ENCODE assay signal across 27 cellular contexts in genomic region chr3:194739498-194740284, GRCh38. TPM values are rescaled to one million over a fixed set of nuclear protein-coding genes. Genes with fewer than 3 reads are reported as not detected.
DNase-seq lines count a peak whose midpoint lies in the region; ATAC-seq, FAIRE-seq and TF ChIP-seq lines count a peak whose summit lies in the region.
"Had no signal": no experiment of that assay in that cellular context is flagged by ENCODE, and none has a peak within 500 bp of the region (broad histone marks: within the 10 kb centered on the region; RNA-seq: fewer than 3 reads in every experiment).

No MANE protein-coding gene starts in this region.

- H3K27ac Mint-ChIP-seq in MCF 10A (ENCODE audit: low read depth, unreplicated experiment) (no peak overlapping the region), glutamatergic neuron (ENCODE audit: unreplicated experiment) (peak overlapping the region; percentile 34)
- H3K27ac Mint-ChIP-seq: activated CD4-positive, alpha-beta memory T cell treated with anti-CD3 and anti-CD28 coated beads for 36 hours; memory B cell; natural killer cell; T-helper 17 cell had no signal

- H3K36me3 Mint-ChIP-seq in MCF 10A (ENCODE audit: insufficient read depth, unreplicated experiment) (no peaks in the 10 kb centered on the region), glutamatergic neuron (ENCODE audit: unreplicated experiment) (peaks cover 4% of the 10 kb centered on the region)
- H3K36me3 Mint-ChIP-seq: activated CD4-positive, alpha-beta memory T cell treated with anti-CD3 and anti-CD28 coated beads for 36 hours; natural killer cell had no signal

- BruUV-seq in MCF 10A (replicated peaks; lab: Mats Ljungman, UMichigan), result no TSS peak

- TF ChIP-seq CTCF in MCF 10A (IDR thresholded peaks at IDR 0.05; ENCODE audit: unreplicated experiment), result no peak
- TF ChIP-seq CTCF in breast epithelium (IDR thresholded peaks at IDR 0.05), result no peak
- no peak for TF ChIP-seq CTCF in RWPE2 (IDR thresholded peaks at IDR 0.05; ENCODE audit: poor library complexity, severe bottlenecking)
- TF ChIP-seq CTCF in glutamatergic neuron (IDR thresholded peaks at IDR 0.05; ENCODE audit: partially characterized antibody, unreplicated experiment), result no peak

- H3K9me3 ChIP-seq in breast epithelium (no peaks in the 10 kb centered on the region), RWPE2 (ENCODE audit: severe bottlenecking) (no peaks in the 10 kb centered on the region), Karpas-422 (ENCODE audit: low read length) (peaks cover 5% of the 10 kb centered on the region)

- CTCF ChIA-PET in MCF 10A (lab: Yijun Ruan, JAX), result no interaction called here

- no peaks in the 10 kb centered on the region for H3K79me2 ChIP-seq in Karpas-422 (ENCODE audit: low read length)

- FAIRE-seq in urothelium cell line (lab: Jason Lieb, UNC), result no peak

- H3K4me1 Mint-ChIP-seq in MCF 10A (ENCODE audit: insufficient read depth, unreplicated experiment) (peaks cover 13% of the 10 kb centered on the region), glutamatergic neuron (ENCODE audit: low read depth, unreplicated experiment) (peaks cover 24% of the 10 kb centered on the region)
- H3K4me1 Mint-ChIP-seq: natural killer cell, T-helper 17 cell had no signal

- H3K27me3 Mint-ChIP-seq in MCF 10A (ENCODE audit: insufficient read depth, unreplicated experiment) (peaks cover 14% of the 10 kb centered on the region), glutamatergic neuron (ENCODE audit: unreplicated experiment) (peaks cover 6% of the 10 kb centered on the region)
- H3K27me3 Mint-ChIP-seq: memory B cell had no signal

- TF ChIP-seq POLR2A in breast epithelium (IDR thresholded peaks at IDR 0.05), result no peak

- POLR2A ChIA-PET in MCF 10A (lab: Yijun Ruan, JAX), result no interaction called here

- H2AFZ ChIP-seq in Karpas-422 (ENCODE audit: low read length), result no peak overlapping the region

- no peak overlapping the region for H3K4me2 ChIP-seq in Karpas-422 (ENCODE audit: low read depth, low read length, poor library complexity, severe bottlenecking)

- no peaks in the 10 kb centered on the region for H3K27me3 ChIP-seq in breast epithelium
- no peaks in the 10 kb centered on the region for H3K27me3 ChIP-seq in RWPE2 (ENCODE audit: insufficient read depth, poor library complexity, severe bottlenecking)
- no peaks in the 10 kb centered on the region for H3K27me3 ChIP-seq in Karpas-422 (ENCODE audit: low read length)
- H3K27me3 ChIP-seq: BLaER1 had no signal

- H3K4me3 ChIP-seq in breast epithelium (no peak overlapping the region), RWPE2 (ENCODE audit: severe bottlenecking) (no peak overlapping the region), Karpas-422 (ENCODE audit: low read length) (no peak overlapping the region)
- H3K4me3 ChIP-seq: BLaER1, transverse colon had no signal

- H3K9me3 Mint-ChIP-seq in MCF 10A (ENCODE audit: unreplicated experiment) (no peaks in the 10 kb centered on the region), glutamatergic neuron (ENCODE audit: unreplicated experiment) (no peaks in the 10 kb centered on the region)
- H3K9me3 Mint-ChIP-seq: stimulated activated naive CD8-positive, alpha-beta T cell treated with anti-CD3 and anti-CD28 coated beads, Interleukin-15, Interleukin-2, amounts not matched to agents 100 ng/mL and 50 ng/mL, for 24 hours had no signal

- peak; percentile 59 for DNase-seq in MCF 10A (ENCODE audit: unreplicated experiment)
- DNase-seq in breast epithelium (ENCODE audit: low spot score in 2 of 2), result no peak
- DNase-seq in RWPE2 (ENCODE audit: low spot score), result no peak
- DNase-seq in glutamatergic neuron, result no peak
- peak; percentile 17 for DNase-seq in urothelium cell line (ENCODE audit: low spot score)
- no peak for DNase-seq in Karpas-422
- DNase-seq in NCI-H128 (lab: John Stamatoyannopoulos, UW; ENCODE audit: unreplicated experiment), result no peak
- DNase-seq: 8988T; activated CD4-positive, alpha-beta memory T cell treated with anti-CD3 and anti-CD28 coated beads for 36 hours; activated naive CD4-positive, alpha-beta T cell treated with Interleukin-2 at 50 U/mL for 16 hours; anterior cingulate cortex; DMS 273 treated with DMSO at 0.1 percent for 48 hours; effector memory CD4-positive, alpha-beta T cell; Kasumi-1; natural killer cell; NCI-H1105 treated with DMSO at 0.1 percent for 48 hours; NCI-H2107; NCI-H526 treated with DMSO at 0.1 percent for 48 hours; SIG-M5; stimulated activated CD4-positive, alpha-beta T cell treated with anti-CD3 and anti-CD28 coated beads, Interleukin-1b, Interleukin-23, amount 100 ng/mL, for 48 hours; T-helper 17 cell; transverse colon; WERI-Rb-1 had no signal

- no peaks in the 10 kb centered on the region for H3K9me2 ChIP-seq in Karpas-422 (replicated peaks; ENCODE audit: insufficient read depth, low read length)

- no peak overlapping the region for H3K27ac ChIP-seq in breast epithelium
- no peak overlapping the region for H3K27ac ChIP-seq in RWPE2 (ENCODE audit: poor library complexity, severe bottlenecking)
- no peak overlapping the region for H3K27ac ChIP-seq in Karpas-422 (ENCODE audit: low read length)
- H3K27ac ChIP-seq: BLaER1, transverse colon, WERI-Rb-1 had no signal

- ATAC-seq in RWPE2 (ENCODE audit: low read depth), result peak; percentile 62
- ATAC-seq in GM21447 (IDR thresholded peaks at IDR 0.05; ENCODE audit: unreplicated experiment), result no peak
- ATAC-seq: natural killer cell, T-helper 17 cell had no signal

- no peak overlapping the region for H3K4me3 Mint-ChIP-seq in MCF 10A (ENCODE audit: unreplicated experiment)
- peak overlapping the region; percentile 54 for H3K4me3 Mint-ChIP-seq in glutamatergic neuron (ENCODE audit: unreplicated experiment)
- H3K4me3 Mint-ChIP-seq: activated CD4-positive, alpha-beta memory T cell treated with anti-CD3 and anti-CD28 coated beads for 36 hours; memory B cell; natural killer cell; stimulated activated naive CD8-positive, alpha-beta T cell treated with anti-CD3 and anti-CD28 coated beads, Interleukin-15, Interleukin-2, amounts not matched to agents 100 ng/mL and 50 ng/mL, for 24 hours; T-helper 17 cell had no signal

- H4K20me1 ChIP-seq in Karpas-422 (ENCODE audit: insufficient read depth, low read depth, low read length), result no peaks in the 10 kb centered on the region
- H4K20me1 ChIP-seq: BLaER1 had no signal

- H3K36me3 ChIP-seq in breast epithelium (no peaks in the 10 kb centered on the region), RWPE2 (ENCODE audit: low read depth) (no peaks in the 10 kb centered on the region), Karpas-422 (ENCODE audit: insufficient read depth, low read length) (no peaks in the 10 kb centered on the region)
- H3K36me3 ChIP-seq: BLaER1, transverse colon, WERI-Rb-1 had no signal

- no peak overlapping the region for H3K9ac ChIP-seq in Karpas-422 (ENCODE audit: low read length)
- H3K9ac ChIP-seq: BLaER1 had no signal

- intact Hi-C loops in MCF 10A (cut with micrococcal nuclease) (no loop called here), breast epithelium (cut with DNase I; ENCODE audit: low total_unique reads) (no loop called here)

- H3K4me1 ChIP-seq in breast epithelium (peaks cover 0 to 4% of the 10 kb centered on the region in 2 donors), RWPE2 (ENCODE audit: insufficient read depth, poor library complexity, severe bottlenecking) (peaks cover 11% of the 10 kb centered on the region), Karpas-422 (ENCODE audit: low read length) (peaks cover 61% of the 10 kb centered on the region)

RNA-seq across cellular contexts. Expression of gene FAM43A, which starts 54.0 kb away (rescaled TPM):
- 1.0 and 1.3 TPM in 2 replicates for total RNA-seq in MCF 10A (2022)
- total RNA-seq in breast epithelium, result 10 to 100 TPM; 10.1 to 16.7 (median 15.5) TPM
- total RNA-seq in glutamatergic neuron (ENCODE audit: unreplicated experiment), result 21.6 TPM
- total RNA-seq in Karpas-422 (2014; rRNA removed; shearing (Covaris generic); ENCODE audit: low replicate concordance), result 80.7 and 147 TPM in 2 replicates

Comparison
In these comparisons a context has a peak if more than half of its experiments do, and no peak if none do; other contexts are left out.
1. DNase-seq: peak in MCF 10A (single experiment) and urothelium cell line (single experiment); none in breast epithelium (0 of 2), RWPE2 (single experiment), glutamatergic neuron (single experiment), Karpas-422 (single experiment) and NCI-H128 (single experiment).